7 cellular contexts compared by ENCODE assay signal in genomic region chr10:120371856-120372255, GRCh38.
"Had no signal": no experiment of that assay in that cellular context is flagged by ENCODE, and none has a peak within 500 bp of the region (broad histone marks: within the 10 kb centered on the region; RNA-seq: fewer than 3 reads in every experiment).

No MANE protein-coding gene starts in this region.

- H3K4me3 ChIP-seq: K562 had no signal

- H3K4me1 Mint-ChIP-seq: IgD-negative memory B cell had no signal

- ATAC-seq: HepG2, K562 had no signal

- DNase-seq: IMR-90, KBM-7, KG1 had no signal

- H3K27ac ChIP-seq: HL-60 had no signal

- H3K4me3 Mint-ChIP-seq: IgD-negative memory B cell had no signal

- H3K36me3 Mint-ChIP-seq: IgD-negative memory B cell had no signal
